4 cellular contexts compared by ENCODE assay signal in genomic region chr12:8635342-8636006, GRCh38. TPM values are rescaled to one million over a fixed set of nuclear protein-coding genes. Genes with fewer than 3 reads are reported as not detected.
"Had no signal": no experiment of that assay in that cellular context is flagged by ENCODE, and none has a peak within 500 bp of the region (broad histone marks: within the 10 kb centered on the region; RNA-seq: fewer than 3 reads in every experiment).

No MANE protein-coding gene starts in this region.

RNA-seq across cellular contexts. Expression of gene AICDA, which starts 22.8 kb away (rescaled TPM):
- polyA plus RNA-seq: esophagus, immature natural killer cell, liver, pancreas had no signal

RNA-seq across cellular contexts. Expression of gene MFAP5, which starts 27.2 kb away (rescaled TPM):
- polyA plus RNA-seq: immature natural killer cell had no signal
